Comparison of ENCODE assay signal across 8 cellular contexts in genomic region chr12:57936513-57936883, GRCh38. TPM values are rescaled to one million over a fixed set of nuclear protein-coding genes. Genes with fewer than 3 reads are reported as not detected.
DNase-seq lines count a peak whose midpoint lies in the region; ATAC-seq, FAIRE-seq and TF ChIP-seq lines count a peak whose summit lies in the region.

No MANE protein-coding gene starts in this region.

- WGBS in A549 (ENCODE audit: missing lambda C conversion rate) = 25% methylated on average over 3 of the region's 3 CpGs

- POLR2A ChIA-PET in A549 (lab: Yijun Ruan, JAX) = no interaction called here

- H3K4me2 ChIP-seq in A549 = peak overlapping the region; percentile 71

- TF ChIP-seq RAD21 in A549 (conservative IDR thresholded peaks at IDR 0.05 in 1 of 2, IDR thresholded peaks at IDR 0.05 in 1 of 2) = no peak

- intact Hi-C loops in left colon (cut with DNase I, micrococcal nuclease) = no loop called here

- FAIRE-seq in A549 (lab: Jason Lieb, UNC) = no peak

- no peak for TF ChIP-seq EP300 in A549 (IDR thresholded peaks at IDR 0.05)

- TF ChIP-seq CTCF in A549 (IDR thresholded peaks at IDR 0.05) = no peak
- no peak for TF ChIP-seq CTCF in HL-60 (IDR thresholded peaks at IDR 0.05; ENCODE audit: insufficient read depth, low read length)
- no peak for TF ChIP-seq CTCF in brain (conservative IDR thresholded peaks at IDR 0.05)

- no peak for TF ChIP-seq POLR2A in A549 (IDR thresholded peaks at IDR 0.05; ENCODE audit: low read length)

- peaks cover 0 to 2% (median 0%) of the 10 kb centered on the region in 5 experiments for H3K9me3 Mint-ChIP-seq in brain

- ATAC-seq in A549 = no peak
- no peak for ATAC-seq in left colon

- H3K4me1 ChIP-seq in A549 (peaks cover 16% of the 10 kb centered on the region), mononuclear cell (ENCODE audit: insufficient read depth, low read length) (peaks cover 37% of the 10 kb centered on the region)

- H3K27me3 ChIP-seq in HL-60 (ENCODE audit: insufficient read depth, poor library complexity, severe bottlenecking) (no peaks in the 10 kb centered on the region), mononuclear cell (ENCODE audit: insufficient read depth, low read length) (no peaks in the 10 kb centered on the region)

- peak overlapping the region; percentile 78 to 98 (median 92) for H3K27ac Mint-ChIP-seq in brain

- H3K9me3 ChIP-seq in A549 (no peaks in the 10 kb centered on the region), mononuclear cell (ENCODE audit: low read depth, low read length) (no peaks in the 10 kb centered on the region)

- DNase-seq in A549 (ENCODE audit: low read depth in 1 of 2, low spot score in 1 of 2) = no peak
- DNase-seq in HL-60 (ENCODE audit: low read depth in 1 of 2, low spot score in 1 of 2) = no peak
- DNase-seq in left colon = no peak
- DNase-seq in NK-92 (lab: John Stamatoyannopoulos, UW; ENCODE audit: unreplicated experiment) = no peak
- no peak for DNase-seq in superior temporal gyrus (ENCODE audit: extremely low spot score)
- DNase-seq in SKM-1 (lab: John Stamatoyannopoulos, UW; ENCODE audit: unreplicated experiment) = no peak

- H3K4me3 Mint-ChIP-seq in brain = peak overlapping the region; percentile 95 to 99 (median 95)

- H3K27ac ChIP-seq in A549 = peak overlapping the region; percentile 79 to 87
- peak overlapping the region; percentile 100 for H3K27ac ChIP-seq in HL-60 (replicated peaks)

- H3K4me1 Mint-ChIP-seq in brain = peaks cover 47% of the 10 kb centered on the region

- H3K4me3 ChIP-seq in A549 (peak overlapping the region; percentile 65), HL-60 (replicated peaks; ENCODE audit: insufficient read depth, low read length) (no peak overlapping the region), mononuclear cell (ENCODE audit: low read length) (peak overlapping the region; percentile 70)

- peaks cover 29% of the 10 kb centered on the region for H3K36me3 Mint-ChIP-seq in brain

- CTCF ChIA-PET in A549 (lab: Yijun Ruan, JAX) = no interaction called here

- peaks cover 32% of the 10 kb centered on the region for H3K27me3 Mint-ChIP-seq in brain

TF ChIP-seq in A549, 52 proteins besides CTCF, POLR2A, EP300 and RAD21:
- TF ChIP-seq FOSB (CRISPR knock-in tag; IDR thresholded peaks at IDR 0.05) (no peak), NPAS2 (CRISPR knock-in tag; IDR thresholded peaks at IDR 0.05; ENCODE audit: borderline replicate concordance) (no peak), MAZ (IDR thresholded peaks at IDR 0.05; ENCODE audit: borderline replicate concordance, low read depth, low read length) (no peak), HOXA7 (CRISPR knock-in tag; IDR thresholded peaks at IDR 0.05) (peak; percentile 57; the same call in 1 of the 2 replicates)

RNA-seq across cellular contexts. Expression of gene ATP23, which starts 4.9 kb away (rescaled TPM):
- polyA plus RNA-seq in A549 (2011; rRNA removed) (13.4 and 14.7 TPM in 2 replicates), A549 (2017; fragmentation: RNase III; extraction: RNeasy Plus Mini Kit Qiagen cat#74134 plus additional on column Dnase treatment) (6.3 to 7.5 TPM (median 7.0 TPM) in 3 replicates), brain (ENCODE audit: insufficient read depth, low read depth, low replicate concordance) (9.6 TPM)
- 9.7 and 11.0 TPM in 2 replicates for polyA plus RNA-seq in A549 (2012; cell fraction: cytosol; rRNA removed)
- polyA plus RNA-seq in A549 (2012; cell fraction: nucleus; rRNA removed) = 3.5 and 5.5 TPM in 2 replicates
- 8.9 and 9.3 TPM in 2 replicates for polyA minus RNA-seq in A549 (2011; rRNA and poly(A)+ RNA removed)
- total RNA-seq in mononuclear cell (10.4 TPM), left colon (10 to 100 TPM; 13.9 to 16.1 TPM)
